In genomic region chr9:134189475-134190231, GRCh38 we compare ENCODE assay signal across 15 cellular contexts. TPM values are rescaled to one million over a fixed set of nuclear protein-coding genes. Genes with fewer than 3 reads are reported as not detected.
DNase-seq lines count a peak whose midpoint lies in the region; ATAC-seq and TF ChIP-seq lines count a peak whose summit lies in the region.
"Had no signal": no experiment of that assay in that cellular context is flagged by ENCODE, and none has a peak within 500 bp of the region (broad histone marks: within the 10 kb centered on the region; RNA-seq: fewer than 3 reads in every experiment).

No MANE protein-coding gene starts in this region.

- no peaks in the 10 kb centered on the region for H3K9me3 ChIP-seq in gastrocnemius medialis
- H3K9me3 ChIP-seq: esophagus squamous epithelium, uterus had no signal

- H3K9me3 Mint-ChIP-seq in GM23338 = 0 out of 3 replicates have a peak, but pooled peaks cover 2% of the 10 kb centered on the region
- H3K9me3 Mint-ChIP-seq: CD4-positive, alpha-beta T cell had no signal

- H3K79me2 ChIP-seq in GM23338 (replicated peaks; ENCODE audit: insufficient read depth) = no peaks in the 10 kb centered on the region

- in situ Hi-C loops in gastrocnemius medialis (cut with MboI; ENCODE audit: low sequenced_read_pairs in 4 of 4) (loop anchor here in 1 of 4 donors (25.0 kb wide), 1 partner anchor 123 kb away; no protein-coding TSS in a partner anchor), brain microvascular endothelial cell (cut with HindIII; ENCODE audit: low pct_ligation_motif_present, low sequenced_read_pairs) (no loop called here)

- intact Hi-C loops in gastrocnemius medialis (cut with DNase I; ENCODE audit: low total_unique reads) = no loop called here

- H2AFZ ChIP-seq in GM23338 = peak overlapping the region; percentile 92

- H3K4me1 ChIP-seq in GM23338 (ENCODE audit: insufficient read depth) = no peaks in the 10 kb centered on the region
- peaks cover 27 to 30% of the 10 kb centered on the region in 2 donors for H3K4me1 ChIP-seq in gastrocnemius medialis

- H3K36me3 Mint-ChIP-seq in GM23338 (ENCODE audit: low read depth) = no peaks in the 10 kb centered on the region; the same call in 2 of the 3 replicates

- H4K20me1 ChIP-seq in GM23338 (replicated peaks; ENCODE audit: insufficient read depth) = no peaks in the 10 kb centered on the region

- no peak overlapping the region for H3K4me2 ChIP-seq in GM23338

- DNase-seq in GM23338 (ENCODE audit: low spot score) (no peak), islet precursor cell (peak; percentile 52), gastrocnemius medialis (peak; percentile 2 to 49), AG08395 (ENCODE audit: low spot score) (no peak), brain microvascular endothelial cell (no peak), occipital lobe (lab: John Stamatoyannopoulos, UW) (no peak)
- DNase-seq in central memory CD4-positive, alpha-beta T cell = no peak
- DNase-seq: CD4-positive, alpha-beta T cell; esophagus squamous epithelium; kidney glomerular epithelial cell had no signal

- TF ChIP-seq CTCF in GM23338 (conservative IDR thresholded peaks at IDR 0.05; ENCODE audit: low read depth in 2 of 2) = no peak
- TF ChIP-seq CTCF in gastrocnemius medialis (IDR thresholded peaks at IDR 0.05 in 4 of 5, conservative IDR thresholded peaks at IDR 0.05 in 1 of 5) = no peak
- TF ChIP-seq CTCF in brain microvascular endothelial cell (IDR thresholded peaks at IDR 0.05; ENCODE audit: low read depth, low read length, missing control alignments) = no peak

- H3K27me3 ChIP-seq in GM23338 (ENCODE audit: insufficient read depth) (no peaks in the 10 kb centered on the region), gastrocnemius medialis (no peaks in the 10 kb centered on the region), brain microvascular endothelial cell (replicated peaks) (peaks cover 13% of the 10 kb centered on the region)
- H3K27me3 ChIP-seq: cardiac muscle cell, uterus had no signal

- H3F3A ChIP-seq in GM23338 (replicated peaks; ENCODE audit: low read depth) = no peaks in the 10 kb centered on the region

- no peak overlapping the region for H3K27ac Mint-ChIP-seq in GM23338
- H3K27ac Mint-ChIP-seq: CD4-positive, alpha-beta T cell had no signal

- H3K9me2 ChIP-seq in GM23338 (ENCODE audit: insufficient read depth) = no peaks in the 10 kb centered on the region

- H3K4me3 Mint-ChIP-seq in GM23338 = peak overlapping the region; percentile 57
- H3K4me3 Mint-ChIP-seq: CD4-positive, alpha-beta T cell had no signal

- no peaks in the 10 kb centered on the region for H3K36me3 ChIP-seq in GM23338 (ENCODE audit: insufficient read depth)
- no peaks in the 10 kb centered on the region for H3K36me3 ChIP-seq in gastrocnemius medialis
- no peaks in the 10 kb centered on the region for H3K36me3 ChIP-seq in brain microvascular endothelial cell (replicated peaks)
- H3K36me3 ChIP-seq: cardiac muscle cell, esophagus squamous epithelium, uterus had no signal

- ATAC-seq in GM23338 (no peak; the same call in 2 of the 3 replicates), SK-N-SH treated with all-trans-retinoic acid at 6 μM for 48 hours (peak; percentile 20; the same call in 2 of the 3 replicates), gastrocnemius medialis (peak; percentile 24 to 27)

- TF ChIP-seq POLR2A in gastrocnemius medialis (IDR thresholded peaks at IDR 0.05) = no peak

- H3K27me3 Mint-ChIP-seq in GM23338 (ENCODE audit: insufficient read depth, low read depth, poor library complexity) = peaks cover 6% of the 10 kb centered on the region
- H3K27me3 Mint-ChIP-seq: CD4-positive, alpha-beta T cell had no signal

- H3K4me3 ChIP-seq in GM23338 = no peak overlapping the region
- no peak overlapping the region for H3K4me3 ChIP-seq in gastrocnemius medialis
- H3K4me3 ChIP-seq in brain microvascular endothelial cell (ENCODE audit: low read depth, low read length) = no peak overlapping the region
- H3K4me3 ChIP-seq: cardiac muscle cell, esophagus squamous epithelium, uterus had no signal

- H3K27ac ChIP-seq in GM23338 (ENCODE audit: low read depth) (no peak overlapping the region), gastrocnemius medialis (peak overlapping the region; percentile 22 to 80 (median 48)), brain microvascular endothelial cell (no peak overlapping the region)
- H3K27ac ChIP-seq: cardiac muscle cell, esophagus squamous epithelium, uterus had no signal

- H3K4me1 Mint-ChIP-seq in GM23338 = peaks cover 7% of the 10 kb centered on the region

TF ChIP-seq in GM23338, 12 proteins besides CTCF, POLR2A, EP300 and RAD21 (continues in another document):
- no peak for TF ChIP-seq EZH2phosphoT487 (IDR thresholded peaks at IDR 0.05; ENCODE audit: unreplicated experiment)
- TF ChIP-seq CREB1 (CRISPR knock-in tag; IDR thresholded peaks at IDR 0.05; ENCODE audit: low read depth) = no peak
- no peak for TF ChIP-seq JUNB (IDR thresholded peaks at IDR 0.05; ENCODE audit: unreplicated experiment)
- TF ChIP-seq ZNF331 (CRISPR knock-in tag; IDR thresholded peaks at IDR 0.05; ENCODE audit: low read depth) = no peak
- TF ChIP-seq ETS1 (IDR thresholded peaks at IDR 0.05) = no peak
- no peak for TF ChIP-seq NANOG (IDR thresholded peaks at IDR 0.05; ENCODE audit: borderline replicate concordance)

TF ChIP-seq in SK-N-SH treated with all-trans-retinoic acid at 6 μM for 48 hours, 23 proteins besides CTCF, POLR2A, EP300 and RAD21:
- TF ChIP-seq ZC3H10 (CRISPR knock-in tag; IDR thresholded peaks at IDR 0.05) (no peak), CSDC2 (CRISPR knock-in tag; IDR thresholded peaks at IDR 0.05) (no peak), GLIS3 (CRISPR knock-in tag; IDR thresholded peaks at IDR 0.05) (no peak)

RNA-seq across cellular contexts. Expression of gene RNU6ATAC, which starts 25.3 kb away (rescaled TPM):
- total RNA-seq in GM23338 (2014; rRNA removed; shearing (Covaris generic)) = not detected in 2 replicates
- not detected in 2 replicates for polyA plus RNA-seq in GM23338 (2016; fragmentation: Nextera tagmentation; extraction: Ambion mirVana)
- not detected for total RNA-seq in gastrocnemius medialis
- not detected for total RNA-seq in occipital lobe
- total RNA-seq: cardiac muscle cell, esophagus squamous epithelium, NCI-H460, renal cortical epithelial cell had no signal
- polyA plus RNA-seq: cardiac muscle cell had no signal

RNA-seq across cellular contexts. Expression of gene WDR5, which starts 53.8 kb away (rescaled TPM):
- 47.7 and 56.6 TPM in 2 replicates for total RNA-seq in GM23338 (2014; rRNA removed; shearing (Covaris generic))
- 37.0 and 38.1 TPM in 2 replicates for polyA plus RNA-seq in GM23338 (2016; fragmentation: Nextera tagmentation; extraction: Ambion mirVana)
- total RNA-seq in gastrocnemius medialis (10 to 100 TPM; 19.8 to 39.3 (median 31.9) TPM), occipital lobe (26.4 TPM)

Comparison
In these comparisons a context has a peak if more than half of its experiments do, and no peak if none do; other contexts are left out.
1. DNase-seq: peak in islet precursor cell (single experiment) and gastrocnemius medialis (2 of 2); none in GM23338 (single experiment), AG08395 (single experiment), brain microvascular endothelial cell (single experiment), central memory CD4-positive, alpha-beta T cell (single experiment) and occipital lobe (single experiment).
2. H3K27ac ChIP-seq: peak in gastrocnemius medialis (4 of 4); none in GM23338 (single experiment) and brain microvascular endothelial cell (single experiment).